ENCODE assay signal across 18 cellular contexts in the genomic region with DNA sequence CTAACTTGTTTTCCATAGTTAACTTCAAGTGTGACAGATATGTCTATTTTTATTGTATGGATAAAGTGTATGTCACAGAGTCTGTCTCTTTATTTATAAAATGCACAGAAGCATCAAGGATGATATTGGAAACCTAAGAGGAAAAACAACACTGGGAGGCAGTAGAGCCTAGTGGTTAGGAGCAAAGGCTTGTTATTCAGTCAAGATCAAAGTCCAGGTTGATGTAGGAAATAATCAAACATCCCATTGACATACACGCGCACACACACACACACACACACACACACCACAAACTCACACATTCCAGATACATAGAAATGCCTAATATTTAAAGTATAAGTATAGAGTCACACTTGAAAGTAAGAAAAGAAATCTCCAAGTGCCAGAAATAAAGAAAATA.
DNase-seq lines count a peak whose midpoint lies in the region; ATAC-seq and TF ChIP-seq lines count a peak whose summit lies in the region.
"Had no signal": no experiment of that assay in that cellular context is flagged by ENCODE, and none has a peak within 500 bp of the region (broad histone marks: within the 10 kb centered on the region; RNA-seq: fewer than 3 reads in every experiment).

No MANE protein-coding gene starts in this region.

- H3K27ac ChIP-seq in PC-9 (no peak overlapping the region), left ventricle myocardium inferior (replicated peaks) (no peak overlapping the region)
- H3K27ac ChIP-seq: KMS-11 had no signal

- H2AFZ ChIP-seq in PC-9, result no peak overlapping the region

- DNase-seq in DMS53 treated with DMSO at 0.1 percent for 48 hours (lab: John Stamatoyannopoulos, UW; ENCODE audit: unreplicated experiment) (peak; percentile 18), PC-9 (no peak), epithelial cell of proximal tubule (ENCODE audit: low read depth) (no peak), mucosa of gallbladder (ENCODE audit: low spot score) (peak; percentile 53), left ventricle myocardium inferior (no peak), T-cell (no peak)
- no peak for DNase-seq in effector memory CD8-positive, alpha-beta T cell
- DNase-seq: EL, H9, HFFc6, IMR-90, NCI-H1092 treated with DMSO at 0.1 percent for 48 hours, NCI-H1436 treated with DMSO at 0.1 percent for 48 hours, NCI-H1930 had no signal

- H3K36me3 ChIP-seq in PC-9 (ENCODE audit: low read depth), result no peaks in the 10 kb centered on the region
- H3K36me3 ChIP-seq in left ventricle myocardium inferior, result no peaks in the 10 kb centered on the region

- no peaks in the 10 kb centered on the region for H3K4me1 Mint-ChIP-seq in effector memory CD8-positive, alpha-beta T cell (ENCODE audit: low read depth in 2 of 2)
- H3K4me1 Mint-ChIP-seq in T-cell, result no peaks in the 10 kb centered on the region

- peak overlapping the region; percentile 39; the same call in 1 of the 2 replicates for H3K4me2 ChIP-seq in PC-9
- H3K4me2 ChIP-seq: KMS-11 had no signal

- no peak overlapping the region for H3K27ac Mint-ChIP-seq in effector memory CD8-positive, alpha-beta T cell
- no peak overlapping the region for H3K27ac Mint-ChIP-seq in T-cell
- H3K27ac Mint-ChIP-seq: CD14-positive monocyte, H9, HFFc6 had no signal

- peaks cover 21% of the 10 kb centered on the region for H3K4me1 ChIP-seq in PC-9 (replicated peaks; ENCODE audit: insufficient read depth)
- H3K4me1 ChIP-seq in left ventricle myocardium inferior, result no peaks in the 10 kb centered on the region

- no peak for ATAC-seq in effector memory CD8-positive, alpha-beta T cell (replicated peaks)
- ATAC-seq in HG02678 (IDR thresholded peaks at IDR 0.05; ENCODE audit: unreplicated experiment), result no peak
- ATAC-seq in T-cell (replicated peaks in 1 of 4), result no peak
- ATAC-seq: Right ventricle myocardium inferior had no signal

- H3K9me3 ChIP-seq in PC-9 (ENCODE audit: insufficient read depth, low read depth), result no peaks in the 10 kb centered on the region
- H3K9me3 ChIP-seq in left ventricle myocardium inferior (replicated peaks), result no peaks in the 10 kb centered on the region

- no peaks in the 10 kb centered on the region for H3K27me3 Mint-ChIP-seq in effector memory CD8-positive, alpha-beta T cell
- peaks cover 0 to 11% of the 10 kb centered on the region in 2 donors for H3K27me3 Mint-ChIP-seq in T-cell

- no peaks in the 10 kb centered on the region for H3K36me3 Mint-ChIP-seq in effector memory CD8-positive, alpha-beta T cell (ENCODE audit: insufficient read depth)
- no peaks in the 10 kb centered on the region for H3K36me3 Mint-ChIP-seq in T-cell
- H3K36me3 Mint-ChIP-seq: CD14-positive monocyte had no signal

- no peaks in the 10 kb centered on the region for H3K27me3 ChIP-seq in PC-9 (ENCODE audit: insufficient read depth, low read depth)
- H3K27me3 ChIP-seq in left ventricle myocardium inferior (ENCODE audit: low read depth), result no peaks in the 10 kb centered on the region

- no peaks in the 10 kb centered on the region for H3K79me2 ChIP-seq in PC-9 (ENCODE audit: low read depth)

- no peaks in the 10 kb centered on the region for H4K20me1 ChIP-seq in PC-9 (ENCODE audit: insufficient read depth)

- POLR2A ChIA-PET in PC-9 (lab: Charles Lee; ENCODE audit: unreplicated experiment), result no interaction called here
- POLR2A ChIA-PET in T-cell (lab: Charles Lee), result no interaction called here

- no peaks in the 10 kb centered on the region for H3K9me2 ChIP-seq in PC-9 (ENCODE audit: insufficient read depth)

- no TSS peak for BruUV-seq in PC-9 (replicated peaks; lab: Mats Ljungman, UMichigan)

- H3K9me3 Mint-ChIP-seq in effector memory CD8-positive, alpha-beta T cell, result no peaks in the 10 kb centered on the region
- no peaks in the 10 kb centered on the region for H3K9me3 Mint-ChIP-seq in T-cell
- H3K9me3 Mint-ChIP-seq: CD14-positive monocyte, H9, HFFc6 had no signal

- CTCF ChIA-PET in PC-9 (lab: Charles Lee), result no interaction called here
- CTCF ChIA-PET in T-cell (lab: Charles Lee), result no interaction called here

- intact Hi-C loops in PC-9 (cut with micrococcal nuclease; ENCODE audit: unreplicated experiment) (no loop called here), left ventricle myocardium inferior (cut with micrococcal nuclease) (no loop called here)

- TF ChIP-seq CTCF in PC-9 (conservative IDR thresholded peaks at IDR 0.05), result no peak
- TF ChIP-seq CTCF in epithelial cell of proximal tubule (conservative IDR thresholded peaks at IDR 0.05; ENCODE audit: low read depth, low read length), result peak; percentile 20
- TF ChIP-seq CTCF in left ventricle myocardium inferior (IDR thresholded peaks at IDR 0.05; ENCODE audit: borderline replicate concordance), result no peak

- no peak overlapping the region for H3K4me3 Mint-ChIP-seq in effector memory CD8-positive, alpha-beta T cell
- no peak overlapping the region for H3K4me3 Mint-ChIP-seq in T-cell
- H3K4me3 Mint-ChIP-seq: CD14-positive monocyte, H9, HFFc6 had no signal

- H3F3A ChIP-seq in PC-9 (ENCODE audit: insufficient read depth, low read depth), result peaks cover 8% of the 10 kb centered on the region; the same call in 1 of the 2 replicates

- no peak overlapping the region for H3K4me3 ChIP-seq in PC-9
- no peak overlapping the region for H3K4me3 ChIP-seq in epithelial cell of proximal tubule (ENCODE audit: low read depth, low read length)
- H3K4me3 ChIP-seq in left ventricle myocardium inferior, result no peak overlapping the region

Comparison
In these comparisons a context has a peak if more than half of its experiments do, and no peak if none do; other contexts are left out.
1. DNase-seq: peak in DMS53 treated with DMSO at 0.1 percent for 48 hours (single experiment) and mucosa of gallbladder (single experiment); none in PC-9 (0 of 2), epithelial cell of proximal tubule (single experiment), effector memory CD8-positive, alpha-beta T cell (0 of 3), left ventricle myocardium inferior (single experiment) and T-cell (0 of 34).